In genomic region chr1:160814316-160814715, GRCh38 we compare ENCODE assay signal across 24 cellular contexts. TPM values are rescaled to one million over a fixed set of nuclear protein-coding genes. Genes with fewer than 3 reads are reported as not detected.
DNase-seq lines count a peak whose midpoint lies in the region; ATAC-seq and TF ChIP-seq lines count a peak whose summit lies in the region.
"Had no signal": no experiment of that assay in that cellular context is flagged by ENCODE, and none has a peak within 500 bp of the region (broad histone marks: within the 10 kb centered on the region; RNA-seq: fewer than 3 reads in every experiment).

No MANE protein-coding gene starts in this region.

- peaks cover 68% of the 10 kb centered on the region for H3K36me3 ChIP-seq in CD8-positive, alpha-beta T cell (ENCODE audit: insufficient read depth, low read length)
- no peaks in the 10 kb centered on the region for H3K36me3 ChIP-seq in colonic mucosa
- H3K36me3 ChIP-seq: Peyer's patch had no signal

- H3K9me3 ChIP-seq in CD8-positive, alpha-beta T cell (ENCODE audit: low read length) = no peaks in the 10 kb centered on the region
- no peaks in the 10 kb centered on the region for H3K9me3 ChIP-seq in colonic mucosa
- H3K9me3 ChIP-seq: Peyer's patch had no signal

- intact Hi-C loops in activated CD8-positive, alpha-beta T cell treated with anti-CD3 and anti-CD28 coated beads for 36 hours (cut with micrococcal nuclease) = loop anchor here (5.0 kb wide), 1 partner anchor 37 kb away; no protein-coding TSS in a partner anchor
- intact Hi-C loops in CD8-positive, alpha-beta T cell (cut with DNase I, micrococcal nuclease) = loop anchor here in 1 of 2 experiments (5.0 kb wide), 1 partner anchor 37 kb away; no protein-coding TSS in a partner anchor
- intact Hi-C loops in colonic mucosa (cut with DNase I) = no loop called here

- H3K4me1 ChIP-seq in CD8-positive, alpha-beta T cell (ENCODE audit: insufficient read depth, low read length) = peaks cover 13% of the 10 kb centered on the region
- H3K4me1 ChIP-seq in colonic mucosa = no peaks in the 10 kb centered on the region
- H3K4me1 ChIP-seq: Peyer's patch had no signal

- no peak overlapping the region for H3K9ac ChIP-seq in colonic mucosa (ENCODE audit: low read depth in 2 of 2, low read length in 2 of 2)

- peaks cover 49% of the 10 kb centered on the region for H3K4me1 Mint-ChIP-seq in activated CD8-positive, alpha-beta T cell treated with anti-CD3 and anti-CD28 coated beads for 36 hours (ENCODE audit: low read depth)
- H3K4me1 Mint-ChIP-seq in activated CD8-positive, alpha-beta T cell treated with anti-CD3 and anti-CD28 coated beads, Interleukin-2, amount 10 ng/mL, durations not matched to agents 7 days and 5 days (ENCODE audit: low read depth) = peaks cover 10% of the 10 kb centered on the region
- H3K4me1 Mint-ChIP-seq in CD8-positive, alpha-beta T cell (ENCODE audit: low read depth) = peaks cover 48% of the 10 kb centered on the region
- H3K4me1 Mint-ChIP-seq in central memory CD8-positive, alpha-beta T cell = peaks cover 58% of the 10 kb centered on the region
- H3K4me1 Mint-ChIP-seq in osteocyte (ENCODE audit: unreplicated experiment) (no peaks in the 10 kb centered on the region), glutamatergic neuron (ENCODE audit: low read depth, unreplicated experiment) (peaks cover 6% of the 10 kb centered on the region)

- H3K27ac ChIP-seq in CD8-positive, alpha-beta T cell (ENCODE audit: low read depth, low read length) = no peak overlapping the region
- no peak overlapping the region for H3K27ac ChIP-seq in colonic mucosa
- H3K27ac ChIP-seq: 22Rv1, C4-2B, Peyer's patch had no signal

- no peak for ATAC-seq in activated CD8-positive, alpha-beta T cell treated with anti-CD3 and anti-CD28 coated beads for 36 hours
- no peak for ATAC-seq in activated CD8-positive, alpha-beta T cell treated with anti-CD3 and anti-CD28 coated beads, Interleukin-2, amount 10 ng/mL, durations not matched to agents 7 days and 5 days
- ATAC-seq in CD8-positive, alpha-beta T cell = no peak
- ATAC-seq in central memory CD8-positive, alpha-beta T cell (replicated peaks; ENCODE audit: extremely low read depth, poor library complexity, severe bottlenecking) = no peak

- CTCF ChIA-PET in activated CD8-positive, alpha-beta T cell treated with anti-CD3 and anti-CD28 coated beads for 36 hours (lab: Charles Lee) = interaction anchor here (0.9 to 9.1 kb wide), 4 partner anchors 22 to 89 kb away, joined by 3 to 76 read pairs (median 4); no protein-coding TSS in a partner anchor
- CTCF ChIA-PET in activated CD8-positive, alpha-beta T cell treated with anti-CD3 and anti-CD28 coated beads, Interleukin-2, amount 10 ng/mL, durations not matched to agents 7 days and 5 days (lab: Charles Lee) = interaction anchor here (0.5 to 0.6 kb wide), 2 partner anchors 10 to 831 kb away, joined by 3 read pairs; no protein-coding TSS in a partner anchor
- CTCF ChIA-PET in CD8-positive, alpha-beta T cell (lab: Charles Lee) = interaction anchor here (0.9 to 1.4 kb wide), 4 partner anchors 10 to 141 kb away, joined by 3 to 5 read pairs (median 4); no protein-coding TSS in a partner anchor

- H3K9me3 Mint-ChIP-seq in activated CD8-positive, alpha-beta T cell treated with anti-CD3 and anti-CD28 coated beads for 36 hours = no peaks in the 10 kb centered on the region
- no peaks in the 10 kb centered on the region for H3K9me3 Mint-ChIP-seq in activated CD8-positive, alpha-beta T cell treated with anti-CD3 and anti-CD28 coated beads, Interleukin-2, amount 10 ng/mL, durations not matched to agents 7 days and 5 days (ENCODE audit: insufficient read depth)
- H3K9me3 Mint-ChIP-seq in CD8-positive, alpha-beta T cell = no peaks in the 10 kb centered on the region
- H3K9me3 Mint-ChIP-seq in central memory CD8-positive, alpha-beta T cell = no peaks in the 10 kb centered on the region
- no peaks in the 10 kb centered on the region for H3K9me3 Mint-ChIP-seq in osteocyte (ENCODE audit: unreplicated experiment)
- peaks cover 5% of the 10 kb centered on the region for H3K9me3 Mint-ChIP-seq in glutamatergic neuron (ENCODE audit: unreplicated experiment)

- no peak for TF ChIP-seq CTCF in activated CD8-positive, alpha-beta T cell treated with anti-CD3 and anti-CD28 coated beads for 36 hours (IDR thresholded peaks at IDR 0.05)
- TF ChIP-seq CTCF in CD8-positive, alpha-beta T cell (IDR thresholded peaks at IDR 0.05) = no peak
- TF ChIP-seq CTCF in osteocyte (IDR thresholded peaks at IDR 0.05) = no peak
- TF ChIP-seq CTCF in colonic mucosa (IDR thresholded peaks at IDR 0.05) = no peak
- no peak for TF ChIP-seq CTCF in glutamatergic neuron (IDR thresholded peaks at IDR 0.05; ENCODE audit: partially characterized antibody, unreplicated experiment)

- DNase-seq in activated CD8-positive, alpha-beta T cell treated with anti-CD3 and anti-CD28 coated beads for 36 hours = no peak
- no peak for DNase-seq in activated CD8-positive, alpha-beta T cell treated with anti-CD3 and anti-CD28 coated beads, Interleukin-2, amount 10 ng/mL, durations not matched to agents 7 days and 5 days
- no peak for DNase-seq in CD8-positive, alpha-beta T cell
- no peak for DNase-seq in central memory CD8-positive, alpha-beta T cell (ENCODE audit: low spot score in 2 of 2)
- DNase-seq in osteocyte (ENCODE audit: extremely low spot score, unreplicated experiment) = peak; percentile 69
- DNase-seq in colonic mucosa = no peak
- no peak for DNase-seq in glutamatergic neuron
- DNase-seq in NK-92 treated with Interleukin-12 subunit alpha and Interleukin-12 subunit beta, amount 100 ng/mL, for 24 hours (lab: John Stamatoyannopoulos, UW) = no peak
- DNase-seq: AML-193, COR-L47, DMS 273 treated with DMSO at 0.1 percent for 48 hours, DMS79 treated with DMSO at 0.1 percent for 48 hours, Karpas-422, MV-4-11, NCI-H1105 treated with DMSO at 0.1 percent for 48 hours, NCI-H2029 treated with DMSO at 0.1 percent for 48 hours, NCI-H345, NCI-H524 treated with DMSO at 0.1 percent for 48 hours, NCI-H82, Peyer's patch had no signal

- H3K4me3 ChIP-seq in CD8-positive, alpha-beta T cell (ENCODE audit: low read depth, low read length) = no peak overlapping the region
- no peak overlapping the region for H3K4me3 ChIP-seq in colonic mucosa
- H3K4me3 ChIP-seq: Peyer's patch had no signal

- peaks cover 41% of the 10 kb centered on the region for H3K36me3 Mint-ChIP-seq in activated CD8-positive, alpha-beta T cell treated with anti-CD3 and anti-CD28 coated beads for 36 hours (ENCODE audit: low read depth)
- H3K36me3 Mint-ChIP-seq in activated CD8-positive, alpha-beta T cell treated with anti-CD3 and anti-CD28 coated beads, Interleukin-2, amount 10 ng/mL, durations not matched to agents 7 days and 5 days (ENCODE audit: low read depth) = peaks cover 33% of the 10 kb centered on the region
- peaks cover 93% of the 10 kb centered on the region for H3K36me3 Mint-ChIP-seq in CD8-positive, alpha-beta T cell
- peaks cover 75% of the 10 kb centered on the region for H3K36me3 Mint-ChIP-seq in central memory CD8-positive, alpha-beta T cell (ENCODE audit: insufficient read depth)
- H3K36me3 Mint-ChIP-seq in osteocyte (ENCODE audit: unreplicated experiment) = no peaks in the 10 kb centered on the region
- H3K36me3 Mint-ChIP-seq in glutamatergic neuron (ENCODE audit: unreplicated experiment) = no peaks in the 10 kb centered on the region

- POLR2A ChIA-PET in activated CD8-positive, alpha-beta T cell treated with anti-CD3 and anti-CD28 coated beads for 36 hours (lab: Charles Lee) = no interaction called here
- POLR2A ChIA-PET in activated CD8-positive, alpha-beta T cell treated with anti-CD3 and anti-CD28 coated beads, Interleukin-2, amount 10 ng/mL, durations not matched to agents 7 days and 5 days (lab: Charles Lee) = no interaction called here
- POLR2A ChIA-PET in CD8-positive, alpha-beta T cell (lab: Charles Lee) = no interaction called here

- no peaks in the 10 kb centered on the region for H3K27me3 Mint-ChIP-seq in activated CD8-positive, alpha-beta T cell treated with anti-CD3 and anti-CD28 coated beads for 36 hours
- H3K27me3 Mint-ChIP-seq in activated CD8-positive, alpha-beta T cell treated with anti-CD3 and anti-CD28 coated beads, Interleukin-2, amount 10 ng/mL, durations not matched to agents 7 days and 5 days (ENCODE audit: low read depth) = no peaks in the 10 kb centered on the region
- no peaks in the 10 kb centered on the region for H3K27me3 Mint-ChIP-seq in CD8-positive, alpha-beta T cell (ENCODE audit: low read depth)
- no peaks in the 10 kb centered on the region for H3K27me3 Mint-ChIP-seq in central memory CD8-positive, alpha-beta T cell
- H3K27me3 Mint-ChIP-seq in osteocyte (ENCODE audit: unreplicated experiment) = no peaks in the 10 kb centered on the region
- no peaks in the 10 kb centered on the region for H3K27me3 Mint-ChIP-seq in glutamatergic neuron (ENCODE audit: unreplicated experiment)

- no peaks in the 10 kb centered on the region for H3K27me3 ChIP-seq in CD8-positive, alpha-beta T cell (ENCODE audit: insufficient read depth, low read length)
- H3K27me3 ChIP-seq in colonic mucosa = no peaks in the 10 kb centered on the region
- H3K27me3 ChIP-seq: Peyer's patch had no signal

- H3K27ac Mint-ChIP-seq in activated CD8-positive, alpha-beta T cell treated with anti-CD3 and anti-CD28 coated beads for 36 hours = peak overlapping the region; percentile 78
- no peak overlapping the region for H3K27ac Mint-ChIP-seq in activated CD8-positive, alpha-beta T cell treated with anti-CD3 and anti-CD28 coated beads, Interleukin-2, amount 10 ng/mL, durations not matched to agents 7 days and 5 days
- H3K27ac Mint-ChIP-seq in CD8-positive, alpha-beta T cell = peak overlapping the region; percentile 84
- H3K27ac Mint-ChIP-seq in central memory CD8-positive, alpha-beta T cell (ENCODE audit: low read depth) = peak overlapping the region; percentile 75
- H3K27ac Mint-ChIP-seq in osteocyte (ENCODE audit: unreplicated experiment) = no peak overlapping the region
- H3K27ac Mint-ChIP-seq in glutamatergic neuron (ENCODE audit: unreplicated experiment) = no peak overlapping the region

- no peak overlapping the region for H3K4me3 Mint-ChIP-seq in activated CD8-positive, alpha-beta T cell treated with anti-CD3 and anti-CD28 coated beads for 36 hours
- H3K4me3 Mint-ChIP-seq in activated CD8-positive, alpha-beta T cell treated with anti-CD3 and anti-CD28 coated beads, Interleukin-2, amount 10 ng/mL, durations not matched to agents 7 days and 5 days = no peak overlapping the region
- no peak overlapping the region for H3K4me3 Mint-ChIP-seq in CD8-positive, alpha-beta T cell
- no peak overlapping the region for H3K4me3 Mint-ChIP-seq in central memory CD8-positive, alpha-beta T cell
- H3K4me3 Mint-ChIP-seq in osteocyte (ENCODE audit: unreplicated experiment) (no peak overlapping the region), glutamatergic neuron (ENCODE audit: unreplicated experiment) (no peak overlapping the region)

RNA-seq across cellular contexts. Expression of gene LY9, which starts 18.3 kb away (rescaled TPM):
- total RNA-seq in activated CD8-positive, alpha-beta T cell treated with anti-CD3 and anti-CD28 coated beads for 36 hours = 10 to 100 TPM; 19.1 to 19.5 TPM
- total RNA-seq in activated CD8-positive, alpha-beta T cell treated with anti-CD3 and anti-CD28 coated beads, Interleukin-2, amount 10 ng/mL, durations not matched to agents 7 days and 5 days = 10 to 100 TPM; 24.7 to 24.9 TPM
- 100 to 1,000 TPM; 103 to 104 TPM for total RNA-seq in CD8-positive, alpha-beta T cell
- total RNA-seq in osteocyte (not detected in 2 replicates), colonic mucosa (1 to 10 TPM; 1.2 to 2.7 TPM), glutamatergic neuron (ENCODE audit: unreplicated experiment) (not detected)
- total RNA-seq: M059J had no signal

RNA-seq across cellular contexts. Expression of gene CD244, which starts 48.4 kb away (rescaled TPM):
- total RNA-seq in activated CD8-positive, alpha-beta T cell treated with anti-CD3 and anti-CD28 coated beads for 36 hours = 1 to 10 TPM; 1.4 to 1.8 TPM
- total RNA-seq in activated CD8-positive, alpha-beta T cell treated with anti-CD3 and anti-CD28 coated beads, Interleukin-2, amount 10 ng/mL, durations not matched to agents 7 days and 5 days = 10 to 100 TPM; 15.0 to 15.5 TPM
- 1 to 10 TPM; 2.1 to 2.6 TPM for total RNA-seq in CD8-positive, alpha-beta T cell
- total RNA-seq in osteocyte = not detected in 2 replicates
- total RNA-seq in colonic mucosa = under 1 TPM; 0.49 to 0.58 TPM
- total RNA-seq in glutamatergic neuron (ENCODE audit: unreplicated experiment) = not detected
- total RNA-seq: M059J, OCI-LY7 had no signal

Comparison
In these comparisons a context has a peak if more than half of its experiments do, and no peak if none do; other contexts are left out.
1. H3K27ac Mint-ChIP-seq: peak in activated CD8-positive, alpha-beta T cell treated with anti-CD3 and anti-CD28 coated beads for 36 hours (single experiment), CD8-positive, alpha-beta T cell (single experiment) and central memory CD8-positive, alpha-beta T cell (single experiment); none in activated CD8-positive, alpha-beta T cell treated with anti-CD3 and anti-CD28 coated beads, Interleukin-2, amount 10 ng/mL, durations not matched to agents 7 days and 5 days (single experiment), osteocyte (single experiment) and glutamatergic neuron (single experiment).
2. RNA of gene CD244, which starts 48.4 kb away (total RNA-seq): 15.0 to 15.5 TPM in activated CD8-positive, alpha-beta T cell treated with anti-CD3 and anti-CD28 coated beads, Interleukin-2, amount 10 ng/mL, durations not matched to agents 7 days and 5 days; 2.1 to 2.6 TPM in CD8-positive, alpha-beta T cell, 1.4 to 1.8 TPM in activated CD8-positive, alpha-beta T cell treated with anti-CD3 and anti-CD28 coated beads for 36 hours, 0.49 to 0.58 TPM in colonic mucosa, not detected in osteocyte and not detected in glutamatergic neuron (single experiment); every median in the first group is over 4 times any median in the second.
3. RNA of gene LY9, which starts 18.3 kb away (total RNA-seq): 103 to 104 TPM in CD8-positive, alpha-beta T cell, 24.7 to 24.9 TPM in activated CD8-positive, alpha-beta T cell treated with anti-CD3 and anti-CD28 coated beads, Interleukin-2, amount 10 ng/mL, durations not matched to agents 7 days and 5 days and 19.1 to 19.5 TPM in activated CD8-positive, alpha-beta T cell treated with anti-CD3 and anti-CD28 coated beads for 36 hours; 1.2 to 2.7 TPM in colonic mucosa, not detected in osteocyte and not detected in glutamatergic neuron (single experiment); every median in the first group is over 4 times any median in the second.